ENCODE assay signal across 1 cellular context in genomic region chr9:131078427-131079366, GRCh38.
TF ChIP-seq lines count a peak whose summit lies in the region.

No MANE protein-coding gene starts in this region.

TF ChIP-seq in HepG2, 621 proteins besides CTCF, POLR2A, EP300 and RAD21 (continued from another document and continues in another):
- TF ChIP-seq ZGPAT (CRISPR knock-in tag; IDR thresholded peaks at IDR 0.05): no peak
- no peak for TF ChIP-seq RAD51 (IDR thresholded peaks at IDR 0.05; ENCODE audit: borderline replicate concordance)
- TF ChIP-seq ZNF383 (CRISPR knock-in tag; IDR thresholded peaks at IDR 0.05; ENCODE audit: borderline replicate concordance): no peak
- TF ChIP-seq THYN1 (CRISPR knock-in tag; IDR thresholded peaks at IDR 0.05; ENCODE audit: borderline replicate concordance, low read depth): no peak
- TF ChIP-seq ZNF574 (CRISPR knock-in tag; IDR thresholded peaks at IDR 0.05): no peak
- TF ChIP-seq MAFF (IDR thresholded peaks at IDR 0.05; ENCODE audit: low read depth, low read length): no peak
- TF ChIP-seq, protein P1, sequence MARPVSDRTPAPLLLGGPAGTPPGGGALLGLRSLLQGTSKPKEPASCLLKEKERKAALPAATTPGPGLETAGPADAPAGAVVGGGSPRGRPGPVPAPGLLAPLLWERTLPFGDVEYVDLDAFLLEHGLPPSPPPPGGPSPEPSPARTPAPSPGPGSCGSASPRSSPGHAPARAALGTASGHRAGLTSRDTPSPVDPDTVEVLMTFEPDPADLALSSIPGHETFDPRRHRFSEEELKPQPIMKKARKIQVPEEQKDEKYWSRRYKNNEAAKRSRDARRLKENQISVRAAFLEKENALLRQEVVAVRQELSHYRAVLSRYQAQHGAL (CRISPR knock-in tag; IDR thresholded peaks at IDR 0.05; ENCODE audit: not compliant biosample characterization): no peak
- no peak for TF ChIP-seq KDM1A (CRISPR knock-in tag; IDR thresholded peaks at IDR 0.05)
- TF ChIP-seq ZNF766 (CRISPR knock-in tag; IDR thresholded peaks at IDR 0.05; ENCODE audit: borderline replicate concordance): no peak
- no peak for TF ChIP-seq ZSCAN29 (CRISPR knock-in tag; conservative IDR thresholded peaks at IDR 0.05)
- TF ChIP-seq ZNF605 (CRISPR knock-in tag; IDR thresholded peaks at IDR 0.05): no peak
- no peak for TF ChIP-seq ZNF33B (CRISPR knock-in tag; IDR thresholded peaks at IDR 0.05)
- TF ChIP-seq DRAP1 (CRISPR knock-in tag; IDR thresholded peaks at IDR 0.05): no peak
- TF ChIP-seq NCOA1 (CRISPR knock-in tag; IDR thresholded peaks at IDR 0.05): no peak
- TF ChIP-seq, protein P2, sequence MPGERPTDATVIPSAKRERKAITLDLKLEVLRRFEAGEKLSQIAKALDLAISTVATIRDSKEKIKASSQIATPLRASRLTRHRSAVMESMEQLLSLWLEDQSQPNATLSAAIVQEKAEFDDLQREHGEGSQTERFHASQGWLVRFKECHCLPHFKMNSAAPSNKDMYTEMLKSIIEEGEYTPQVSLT (CRISPR knock-in tag; IDR thresholded peaks at IDR 0.05; ENCODE audit: borderline replicate concordance, low read depth): no peak
- no peak for TF ChIP-seq GMEB1 (CRISPR knock-in tag; IDR thresholded peaks at IDR 0.05; ENCODE audit: borderline replicate concordance)
- no peak for TF ChIP-seq ZSCAN21 (CRISPR knock-in tag; IDR thresholded peaks at IDR 0.05; ENCODE audit: borderline replicate concordance)
- no peak for TF ChIP-seq CHD2 (IDR thresholded peaks at IDR 0.05; ENCODE audit: low read depth, low read length)
- no peak; the same call in 1 of the 2 replicates for TF ChIP-seq POGK (CRISPR knock-in tag; conservative IDR thresholded peaks at IDR 0.05)
- no peak for TF ChIP-seq TCF12 (IDR thresholded peaks at IDR 0.05)
- no peak for TF ChIP-seq TCF12 (CRISPR knock-in tag; IDR thresholded peaks at IDR 0.05)
- TF ChIP-seq DDIT3 (CRISPR knock-in tag; IDR thresholded peaks at IDR 0.05): no peak
- TF ChIP-seq ZFY (CRISPR knock-in tag; IDR thresholded peaks at IDR 0.05): peak; percentile 63
- TF ChIP-seq ZBTB46 (CRISPR knock-in tag; IDR thresholded peaks at IDR 0.05; ENCODE audit: borderline replicate concordance): no peak
- no peak for TF ChIP-seq PHB2 (IDR thresholded peaks at IDR 0.05; ENCODE audit: partially characterized antibody)
- no peak for TF ChIP-seq ZNF570 (CRISPR knock-in tag; IDR thresholded peaks at IDR 0.05; ENCODE audit: borderline replicate concordance)
- no peak for TF ChIP-seq ATF5 (CRISPR knock-in tag; IDR thresholded peaks at IDR 0.05; ENCODE audit: low read depth)
- TF ChIP-seq ZFX (CRISPR knock-in tag; IDR thresholded peaks at IDR 0.05; ENCODE audit: low read depth): peak; percentile 54
- TF ChIP-seq ZNF205 (CRISPR knock-in tag; IDR thresholded peaks at IDR 0.05): no peak
- TF ChIP-seq ZNF12 (CRISPR knock-in tag; IDR thresholded peaks at IDR 0.05): peak; percentile 37; the same call in 1 of the 2 replicates
- TF ChIP-seq DR1 (CRISPR knock-in tag; IDR thresholded peaks at IDR 0.05): no peak
- peak; percentile 52 for TF ChIP-seq HDAC1 (CRISPR knock-in tag; IDR thresholded peaks at IDR 0.05)
- TF ChIP-seq CREB3 (CRISPR knock-in tag; IDR thresholded peaks at IDR 0.05): no peak
- no peak for TF ChIP-seq ZNF331 (CRISPR knock-in tag; IDR thresholded peaks at IDR 0.05)
- no peak for TF ChIP-seq MLXIP (CRISPR knock-in tag; IDR thresholded peaks at IDR 0.05; ENCODE audit: borderline replicate concordance)
- TF ChIP-seq REXO4 (CRISPR knock-in tag; IDR thresholded peaks at IDR 0.05; ENCODE audit: borderline replicate concordance): no peak
- no peak for TF ChIP-seq ZNF841 (CRISPR knock-in tag; IDR thresholded peaks at IDR 0.05; ENCODE audit: borderline replicate concordance)
- no peak for TF ChIP-seq ATF1 (CRISPR knock-in tag; IDR thresholded peaks at IDR 0.05)
- TF ChIP-seq TAF1 (CRISPR knock-in tag; IDR thresholded peaks at IDR 0.05): no peak
- TF ChIP-seq ZFP41 (CRISPR knock-in tag; IDR thresholded peaks at IDR 0.05; ENCODE audit: borderline replicate concordance): no peak
- TF ChIP-seq HMG20B (CRISPR knock-in tag; conservative IDR thresholded peaks at IDR 0.05): no peak
- TF ChIP-seq SOX13 (IDR thresholded peaks at IDR 0.05): no peak
- no peak for TF ChIP-seq SOX13 (CRISPR knock-in tag; conservative IDR thresholded peaks at IDR 0.05 in 1 of 2, IDR thresholded peaks at IDR 0.05 in 1 of 2)
- no peak for TF ChIP-seq ZC3H4 (CRISPR knock-in tag; IDR thresholded peaks at IDR 0.05; ENCODE audit: borderline replicate concordance)
- no peak for TF ChIP-seq ZNF496 (CRISPR knock-in tag; IDR thresholded peaks at IDR 0.05; ENCODE audit: insufficient replicate concordance)
- TF ChIP-seq DNMT1 (CRISPR knock-in tag; IDR thresholded peaks at IDR 0.05): no peak
- no peak for TF ChIP-seq RFX1 (IDR thresholded peaks at IDR 0.05)
- no peak for TF ChIP-seq ZBTB34 (CRISPR knock-in tag; IDR thresholded peaks at IDR 0.05)
